In genomic region chr6:4957521-4958231, GRCh38 we compare ENCODE assay signal across 11 cellular contexts. TPM values are rescaled to one million over a fixed set of nuclear protein-coding genes. Genes with fewer than 3 reads are reported as not detected.
DNase-seq lines count a peak whose midpoint lies in the region; ATAC-seq, FAIRE-seq and TF ChIP-seq lines count a peak whose summit lies in the region.
"Had no signal": no experiment of that assay in that cellular context is flagged by ENCODE, and none has a peak within 500 bp of the region (broad histone marks: within the 10 kb centered on the region; RNA-seq: fewer than 3 reads in every experiment).

No MANE protein-coding gene starts in this region.

- peaks cover 0 to 3% of the 10 kb centered on the region in 2 donors for H3K9me3 ChIP-seq in neuronal stem cell (replicated peaks in 1 of 2; ENCODE audit: control insufficient read depth in 2 of 2, insufficient read depth in 1 of 2, low read depth in 1 of 2, low read length in 2 of 2)

- TF ChIP-seq POLR2A in GM12891 (IDR thresholded peaks at IDR 0.05; ENCODE audit: low read depth, low read length): no peak

- no peak overlapping the region for H4K91ac ChIP-seq in neuronal stem cell (ENCODE audit: low read depth, low read length, poor library complexity)

- H3K27ac ChIP-seq in neuronal stem cell (replicated peaks; ENCODE audit: low read length): no peak overlapping the region

- H3K36me3 ChIP-seq in neuronal stem cell (replicated peaks in 1 of 2; ENCODE audit: control insufficient read depth in 2 of 2, insufficient read depth in 2 of 2, low read length in 2 of 2): peaks cover 6 to 32% of the 10 kb centered on the region in 2 donors

- peak overlapping the region; percentile 56 for H3K23ac ChIP-seq in neuronal stem cell (ENCODE audit: low read depth, low read length, poor library complexity)

- H3K4me1 Mint-ChIP-seq in activated CD8-positive, alpha-beta T cell treated with anti-CD3 and anti-CD28 coated beads, Interleukin-2, amount 10 ng/mL, durations not matched to agents 7 days and 5 days (ENCODE audit: low read depth): no peaks in the 10 kb centered on the region
- H3K4me1 Mint-ChIP-seq: memory B cell had no signal

- no peak for FAIRE-seq in GM12891 (lab: Jason Lieb, UNC)

- WGBS in neuronal stem cell (ENCODE audit: extremely low coverage in 2 of 2, insufficient read length in 2 of 2, insufficient replicate concordance in 1 of 2), 2 donors: no CpG with 5 or more reads among the region's 9 CpGs

- no peak overlapping the region for H3K4me3 Mint-ChIP-seq in activated CD8-positive, alpha-beta T cell treated with anti-CD3 and anti-CD28 coated beads, Interleukin-2, amount 10 ng/mL, durations not matched to agents 7 days and 5 days
- H3K4me3 Mint-ChIP-seq: memory B cell had no signal

- H3K4me3 ChIP-seq in fibroblast of pulmonary artery (replicated peaks; ENCODE audit: low read depth, low read length): no peak overlapping the region
- no peak overlapping the region for H3K4me3 ChIP-seq in neuronal stem cell (ENCODE audit: low read length in 2 of 2)

- no peak overlapping the region for H3K4ac ChIP-seq in neuronal stem cell (ENCODE audit: low read length)

- H2AFZ ChIP-seq in neuronal stem cell (ENCODE audit: low read length): no peak overlapping the region

- peaks cover 8% of the 10 kb centered on the region for H3K27me3 Mint-ChIP-seq in activated CD8-positive, alpha-beta T cell treated with anti-CD3 and anti-CD28 coated beads, Interleukin-2, amount 10 ng/mL, durations not matched to agents 7 days and 5 days (ENCODE audit: low read depth)
- H3K27me3 Mint-ChIP-seq: memory B cell had no signal

- ATAC-seq in activated CD8-positive, alpha-beta T cell treated with anti-CD3 and anti-CD28 coated beads, Interleukin-2, amount 10 ng/mL, durations not matched to agents 7 days and 5 days: no peak

- peaks cover 0 to 2% (median 0%) of the 10 kb centered on the region in 3 experiments for H3K27me3 ChIP-seq in neuronal stem cell (ENCODE audit: control insufficient read depth in 3 of 3, insufficient read depth in 3 of 3, low read depth in 1 of 3, low read length in 3 of 3)

- H3K4me2 ChIP-seq in neuronal stem cell (ENCODE audit: insufficient read depth, low read length, poor library complexity, severe bottlenecking): no peak overlapping the region

- no peaks in the 10 kb centered on the region for H3K9me3 Mint-ChIP-seq in activated CD8-positive, alpha-beta T cell treated with anti-CD3 and anti-CD28 coated beads, Interleukin-2, amount 10 ng/mL, durations not matched to agents 7 days and 5 days (ENCODE audit: insufficient read depth)

- H2BK12ac ChIP-seq in neuronal stem cell (ENCODE audit: low read length): no peak overlapping the region

- peak; percentile 24 for TF ChIP-seq CTCF in fibroblast of pulmonary artery (IDR thresholded peaks at IDR 0.05; ENCODE audit: low read length, missing control alignments)

- no peak overlapping the region for H3K14ac ChIP-seq in neuronal stem cell (ENCODE audit: low read length)

- H3K4me1 ChIP-seq in neuronal stem cell (ENCODE audit: control insufficient read depth in 2 of 2, insufficient read depth in 1 of 2, low read depth in 1 of 2, low read length in 2 of 2): peaks cover 0 to 2% of the 10 kb centered on the region in 2 donors

- no peaks in the 10 kb centered on the region for H3K79me1 ChIP-seq in neuronal stem cell (ENCODE audit: low read depth, low read length)

- no peak overlapping the region for H2BK15ac ChIP-seq in neuronal stem cell (ENCODE audit: low read length)

- H2BK120ac ChIP-seq in neuronal stem cell (ENCODE audit: low read depth, low read length): no peak overlapping the region

- H4K8ac ChIP-seq in neuronal stem cell (ENCODE audit: low read depth, low read length): no peak overlapping the region

- H2BK5ac ChIP-seq in neuronal stem cell (ENCODE audit: low read length): no peak overlapping the region

- CTCF ChIA-PET in activated CD8-positive, alpha-beta T cell treated with anti-CD3 and anti-CD28 coated beads, Interleukin-2, amount 10 ng/mL, durations not matched to agents 7 days and 5 days (lab: Charles Lee): no interaction called here

- DNase-seq in GM12891 (ENCODE audit: insufficient read length, low spot score) (no peak), RKO (ENCODE audit: low spot score) (peak; percentile 33), fibroblast of pulmonary artery (ENCODE audit: low read depth) (peak; percentile 17), neuronal stem cell (ENCODE audit: low spot score) (no peak), NCI-H187 treated with DMSO at 0.1 percent for 48 hours (lab: John Stamatoyannopoulos, UW) (no peak), cortex of kidney (lab: John Stamatoyannopoulos, UW) (no peak), NCI-H2196 treated with DMSO at 0.1 percent for 48 hours (lab: John Stamatoyannopoulos, UW; ENCODE audit: unreplicated experiment) (no peak)
- no peak for DNase-seq in activated CD8-positive, alpha-beta T cell treated with anti-CD3 and anti-CD28 coated beads, Interleukin-2, amount 10 ng/mL, durations not matched to agents 7 days and 5 days
- DNase-seq: NCI-H2029; stimulated activated CD4-positive, alpha-beta T cell treated with anti-CD3 and anti-CD28 coated beads, Interleukin-12 subunit alpha, Interleukin-12 subunit beta, amount 100 ng/mL, for 4 hours had no signal

- no peak overlapping the region for H3K9ac ChIP-seq in neuronal stem cell (ENCODE audit: low read depth, low read length, poor library complexity)

- peaks cover 9% of the 10 kb centered on the region for H3K36me3 Mint-ChIP-seq in activated CD8-positive, alpha-beta T cell treated with anti-CD3 and anti-CD28 coated beads, Interleukin-2, amount 10 ng/mL, durations not matched to agents 7 days and 5 days (ENCODE audit: low read depth)

- POLR2A ChIA-PET in activated CD8-positive, alpha-beta T cell treated with anti-CD3 and anti-CD28 coated beads, Interleukin-2, amount 10 ng/mL, durations not matched to agents 7 days and 5 days (lab: Charles Lee): no interaction called here

- no peak overlapping the region for H3K27ac Mint-ChIP-seq in activated CD8-positive, alpha-beta T cell treated with anti-CD3 and anti-CD28 coated beads, Interleukin-2, amount 10 ng/mL, durations not matched to agents 7 days and 5 days
- H3K27ac Mint-ChIP-seq: memory B cell had no signal

- H2AK5ac ChIP-seq in neuronal stem cell (ENCODE audit: low read depth, low read length): no peak overlapping the region

- H3K18ac ChIP-seq in neuronal stem cell (ENCODE audit: low read length): no peak overlapping the region

TF ChIP-seq in GM12891, 5 proteins besides CTCF, POLR2A, EP300 and RAD21:
- no peak for TF ChIP-seq POU2F2 (IDR thresholded peaks at IDR 0.05; ENCODE audit: low read depth, low read length)
- 0 out of 2 replicates have a peak, but pooled peaks have one; percentile 11 for TF ChIP-seq POLR2AphosphoS5 (IDR thresholded peaks at IDR 0.05; ENCODE audit: low read depth, low read length)

RNA-seq across cellular contexts. Expression of gene RPP40, which starts 46.2 kb away (rescaled TPM):
- polyA plus RNA-seq in GM12891 (2012; ENCODE audit: low read depth, missing spikeins): 6.8 TPM
- polyA plus RNA-seq in neuronal stem cell (2013, experiment 1 of 2): 8.5 TPM
- 9.8 TPM for polyA plus RNA-seq in neuronal stem cell (2013, experiment 2 of 2)
- 1 to 10 TPM; 5.0 to 6.3 TPM for total RNA-seq in activated CD8-positive, alpha-beta T cell treated with anti-CD3 and anti-CD28 coated beads, Interleukin-2, amount 10 ng/mL, durations not matched to agents 7 days and 5 days

Comparison
In these comparisons a context has a peak if more than half of its experiments do, and no peak if none do; other contexts are left out.
1. DNase-seq: peak in RKO (single experiment) and fibroblast of pulmonary artery (single experiment); none in GM12891 (single experiment), neuronal stem cell (single experiment), NCI-H187 treated with DMSO at 0.1 percent for 48 hours (single experiment), cortex of kidney (single experiment), activated CD8-positive, alpha-beta T cell treated with anti-CD3 and anti-CD28 coated beads, Interleukin-2, amount 10 ng/mL, durations not matched to agents 7 days and 5 days (single experiment) and NCI-H2196 treated with DMSO at 0.1 percent for 48 hours (single experiment).